Comparison of ENCODE assay signal across 1 cellular context in the genomic region with DNA sequence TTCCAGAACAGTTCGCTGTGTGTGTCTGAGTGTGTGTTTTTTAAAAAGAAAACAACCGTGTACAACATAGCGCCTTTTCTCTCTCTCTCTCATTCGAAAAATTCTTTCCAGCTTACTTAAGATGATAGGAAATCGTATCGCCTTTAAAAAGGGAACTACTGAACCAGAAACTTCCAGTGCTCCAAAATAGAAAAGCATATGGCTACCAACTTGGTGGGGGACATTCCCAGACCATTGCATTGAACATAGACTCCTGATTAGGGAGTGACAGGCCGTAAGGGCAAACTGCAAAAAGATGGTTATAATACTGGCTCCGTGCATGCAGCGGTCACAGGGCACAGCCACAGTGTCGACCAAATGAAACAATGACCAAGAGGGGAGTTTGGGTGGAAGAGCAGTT.
TF ChIP-seq lines count a peak whose summit lies in the region.

No MANE protein-coding gene starts in this region.

TF ChIP-seq in GM23338, 12 proteins besides CTCF, POLR2A, EP300 and RAD21 (continued from another document):
- TF ChIP-seq, protein P1, sequence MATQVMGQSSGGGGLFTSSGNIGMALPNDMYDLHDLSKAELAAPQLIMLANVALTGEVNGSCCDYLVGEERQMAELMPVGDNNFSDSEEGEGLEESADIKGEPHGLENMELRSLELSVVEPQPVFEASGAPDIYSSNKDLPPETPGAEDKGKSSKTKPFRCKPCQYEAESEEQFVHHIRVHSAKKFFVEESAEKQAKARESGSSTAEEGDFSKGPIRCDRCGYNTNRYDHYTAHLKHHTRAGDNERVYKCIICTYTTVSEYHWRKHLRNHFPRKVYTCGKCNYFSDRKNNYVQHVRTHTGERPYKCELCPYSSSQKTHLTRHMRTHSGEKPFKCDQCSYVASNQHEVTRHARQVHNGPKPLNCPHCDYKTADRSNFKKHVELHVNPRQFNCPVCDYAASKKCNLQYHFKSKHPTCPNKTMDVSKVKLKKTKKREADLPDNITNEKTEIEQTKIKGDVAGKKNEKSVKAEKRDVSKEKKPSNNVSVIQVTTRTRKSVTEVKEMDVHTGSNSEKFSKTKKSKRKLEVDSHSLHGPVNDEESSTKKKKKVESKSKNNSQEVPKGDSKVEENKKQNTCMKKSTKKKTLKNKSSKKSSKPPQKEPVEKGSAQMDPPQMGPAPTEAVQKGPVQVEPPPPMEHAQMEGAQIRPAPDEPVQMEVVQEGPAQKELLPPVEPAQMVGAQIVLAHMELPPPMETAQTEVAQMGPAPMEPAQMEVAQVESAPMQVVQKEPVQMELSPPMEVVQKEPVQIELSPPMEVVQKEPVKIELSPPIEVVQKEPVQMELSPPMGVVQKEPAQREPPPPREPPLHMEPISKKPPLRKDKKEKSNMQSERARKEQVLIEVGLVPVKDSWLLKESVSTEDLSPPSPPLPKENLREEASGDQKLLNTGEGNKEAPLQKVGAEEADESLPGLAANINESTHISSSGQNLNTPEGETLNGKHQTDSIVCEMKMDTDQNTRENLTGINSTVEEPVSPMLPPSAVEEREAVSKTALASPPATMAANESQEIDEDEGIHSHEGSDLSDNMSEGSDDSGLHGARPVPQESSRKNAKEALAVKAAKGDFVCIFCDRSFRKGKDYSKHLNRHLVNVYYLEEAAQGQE (IDR thresholded peaks at IDR 0.05; ENCODE audit: unreplicated experiment): no peak
- TF ChIP-seq, protein P2, sequence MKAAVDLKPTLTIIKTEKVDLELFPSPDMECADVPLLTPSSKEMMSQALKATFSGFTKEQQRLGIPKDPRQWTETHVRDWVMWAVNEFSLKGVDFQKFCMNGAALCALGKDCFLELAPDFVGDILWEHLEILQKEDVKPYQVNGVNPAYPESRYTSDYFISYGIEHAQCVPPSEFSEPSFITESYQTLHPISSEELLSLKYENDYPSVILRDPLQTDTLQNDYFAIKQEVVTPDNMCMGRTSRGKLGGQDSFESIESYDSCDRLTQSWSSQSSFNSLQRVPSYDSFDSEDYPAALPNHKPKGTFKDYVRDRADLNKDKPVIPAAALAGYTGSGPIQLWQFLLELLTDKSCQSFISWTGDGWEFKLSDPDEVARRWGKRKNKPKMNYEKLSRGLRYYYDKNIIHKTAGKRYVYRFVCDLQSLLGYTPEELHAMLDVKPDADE (IDR thresholded peaks at IDR 0.05): no peak
- no peak for TF ChIP-seq ZNF114 (CRISPR knock-in tag; IDR thresholded peaks at IDR 0.05)
- no peak for TF ChIP-seq ZNF331 (CRISPR knock-in tag; IDR thresholded peaks at IDR 0.05; ENCODE audit: low read depth)
- no peak for TF ChIP-seq EZH2 (IDR thresholded peaks at IDR 0.05; ENCODE audit: low read depth, unreplicated experiment)
- no peak for TF ChIP-seq NANOG (IDR thresholded peaks at IDR 0.05; ENCODE audit: borderline replicate concordance)
- TF ChIP-seq CREB1 (CRISPR knock-in tag; IDR thresholded peaks at IDR 0.05; ENCODE audit: low read depth): no peak
- TF ChIP-seq STAT1 (IDR thresholded peaks at IDR 0.05; ENCODE audit: unreplicated experiment): no peak
- no peak for TF ChIP-seq JUNB (IDR thresholded peaks at IDR 0.05; ENCODE audit: unreplicated experiment)
- TF ChIP-seq POLR2AphosphoS5 (IDR thresholded peaks at IDR 0.05; ENCODE audit: low read depth): no peak
- TF ChIP-seq EZH2phosphoT487 (IDR thresholded peaks at IDR 0.05; ENCODE audit: unreplicated experiment): no peak
